In the genomic region with DNA sequence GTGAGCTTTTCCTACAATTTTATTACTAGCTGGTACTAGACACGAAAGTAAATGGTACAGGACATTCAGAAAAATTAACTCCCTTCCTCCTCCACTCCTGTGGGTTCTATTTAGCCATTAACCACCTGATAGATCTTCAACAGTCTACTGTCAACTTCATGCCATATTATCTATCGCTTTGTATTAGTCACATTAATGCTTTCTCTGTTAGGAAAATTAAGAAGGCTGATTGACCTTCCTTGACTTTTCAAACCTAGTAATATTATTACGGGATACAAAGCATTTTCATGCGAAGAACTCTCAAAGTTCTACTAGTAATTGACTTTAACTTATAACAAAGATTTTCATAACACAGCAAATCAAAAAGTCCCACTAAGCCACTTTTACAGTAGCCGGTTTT, we compare ENCODE assay signal across 8 cellular contexts. TPM values are rescaled to one million over a fixed set of nuclear protein-coding genes. Genes with fewer than 3 reads are reported as not detected.
DNase-seq lines count a peak whose midpoint lies in the region; ATAC-seq and TF ChIP-seq lines count a peak whose summit lies in the region.

No MANE protein-coding gene starts in this region.

- H3K4me3 ChIP-seq in iPS-11a (ENCODE audit: low read depth, low read length), result peak overlapping the region; percentile 94

- H3K36me3 Mint-ChIP-seq in HFFc6 (ENCODE audit: low read depth), result peaks cover 15% of the 10 kb centered on the region
- H3K36me3 Mint-ChIP-seq in activated CD4-positive, alpha-beta memory T cell treated with anti-CD3 and anti-CD28 coated beads, Interleukin-2, amount 10 ng/mL, durations not matched to agents 7 days and 5 days (ENCODE audit: low read depth), result peaks cover 21% of the 10 kb centered on the region
- H3K36me3 Mint-ChIP-seq in stimulated activated memory B cell treated with anti-CD40 and anti-IgM and Interleukin-4, amounts not matched to agents 10 μg/mL and 1 μg/mL and 100 μg/mL, for 72 hours, result peaks cover 7% of the 10 kb centered on the region

- no peaks in the 10 kb centered on the region for H3K9me3 Mint-ChIP-seq in HFFc6
- H3K9me3 Mint-ChIP-seq in activated CD4-positive, alpha-beta memory T cell treated with anti-CD3 and anti-CD28 coated beads, Interleukin-2, amount 10 ng/mL, durations not matched to agents 7 days and 5 days, result peaks cover 6% of the 10 kb centered on the region
- no peaks in the 10 kb centered on the region for H3K9me3 Mint-ChIP-seq in stimulated activated memory B cell treated with anti-CD40 and anti-IgM and Interleukin-4, amounts not matched to agents 10 μg/mL and 1 μg/mL and 100 μg/mL, for 72 hours

- ATAC-seq in stimulated activated memory B cell treated with anti-CD40 and anti-IgM and Interleukin-4, amounts not matched to agents 10 μg/mL and 1 μg/mL and 100 μg/mL, for 72 hours, result no peak
- no peak for ATAC-seq in HG03565 (IDR thresholded peaks at IDR 0.05; ENCODE audit: unreplicated experiment)
- no peak for ATAC-seq in HG02759 (IDR thresholded peaks at IDR 0.05; ENCODE audit: unreplicated experiment)

- peak overlapping the region; percentile 79 for H3K27ac Mint-ChIP-seq in HFFc6
- H3K27ac Mint-ChIP-seq in activated CD4-positive, alpha-beta memory T cell treated with anti-CD3 and anti-CD28 coated beads, Interleukin-2, amount 10 ng/mL, durations not matched to agents 7 days and 5 days, result no peak overlapping the region
- peak overlapping the region; percentile 96 for H3K27ac Mint-ChIP-seq in stimulated activated memory B cell treated with anti-CD40 and anti-IgM and Interleukin-4, amounts not matched to agents 10 μg/mL and 1 μg/mL and 100 μg/mL, for 72 hours

- DNase-seq in HFFc6, result no peak
- no peak for DNase-seq in activated CD4-positive, alpha-beta memory T cell treated with anti-CD3 and anti-CD28 coated beads, Interleukin-2, amount 10 ng/mL, durations not matched to agents 7 days and 5 days
- DNase-seq in SHP77 (lab: John Stamatoyannopoulos, UW), result no peak
- no peak for DNase-seq in stimulated activated CD4-positive, alpha-beta T cell treated with anti-CD3 and anti-CD28 coated beads, Interleukin-1b, Interleukin-23, amount 100 ng/mL, for 48 hours

- peaks cover 3% of the 10 kb centered on the region; the same call in 1 of the 2 replicates for H3K27me3 Mint-ChIP-seq in HFFc6 (ENCODE audit: insufficient read depth)
- no peaks in the 10 kb centered on the region for H3K27me3 Mint-ChIP-seq in activated CD4-positive, alpha-beta memory T cell treated with anti-CD3 and anti-CD28 coated beads, Interleukin-2, amount 10 ng/mL, durations not matched to agents 7 days and 5 days
- H3K27me3 Mint-ChIP-seq in stimulated activated memory B cell treated with anti-CD40 and anti-IgM and Interleukin-4, amounts not matched to agents 10 μg/mL and 1 μg/mL and 100 μg/mL, for 72 hours, result no peaks in the 10 kb centered on the region

- peaks cover 69% of the 10 kb centered on the region for H3K4me1 Mint-ChIP-seq in HFFc6 (ENCODE audit: low read depth)
- H3K4me1 Mint-ChIP-seq in activated CD4-positive, alpha-beta memory T cell treated with anti-CD3 and anti-CD28 coated beads, Interleukin-2, amount 10 ng/mL, durations not matched to agents 7 days and 5 days, result peaks cover 41% of the 10 kb centered on the region
- peaks cover 50% of the 10 kb centered on the region for H3K4me1 Mint-ChIP-seq in stimulated activated memory B cell treated with anti-CD40 and anti-IgM and Interleukin-4, amounts not matched to agents 10 μg/mL and 1 μg/mL and 100 μg/mL, for 72 hours

- peak overlapping the region; percentile 95 for H3K4me3 Mint-ChIP-seq in HFFc6
- peak overlapping the region; percentile 91 for H3K4me3 Mint-ChIP-seq in activated CD4-positive, alpha-beta memory T cell treated with anti-CD3 and anti-CD28 coated beads, Interleukin-2, amount 10 ng/mL, durations not matched to agents 7 days and 5 days
- peak overlapping the region; percentile 85 for H3K4me3 Mint-ChIP-seq in stimulated activated memory B cell treated with anti-CD40 and anti-IgM and Interleukin-4, amounts not matched to agents 10 μg/mL and 1 μg/mL and 100 μg/mL, for 72 hours

- TF ChIP-seq CTCF in HFFc6 (IDR thresholded peaks at IDR 0.05), result no peak

- POLR2A ChIA-PET in activated CD4-positive, alpha-beta memory T cell treated with anti-CD3 and anti-CD28 coated beads, Interleukin-2, amount 10 ng/mL, durations not matched to agents 7 days and 5 days (lab: Charles Lee), result interaction anchor here (1.1 to 2.1 kb wide), 4 partner anchors 9 to 1129 kb away, joined by 3 to 13 read pairs (median 4); partner anchors contain the start of genes ALG2, SEC61B and STX17

- CTCF ChIA-PET in activated CD4-positive, alpha-beta memory T cell treated with anti-CD3 and anti-CD28 coated beads, Interleukin-2, amount 10 ng/mL, durations not matched to agents 7 days and 5 days (lab: Charles Lee), result interaction anchor here (1.2 to 1.9 kb wide), 2 partner anchors 27 to 28 kb away, joined by 3 to 9 read pairs; no protein-coding TSS in a partner anchor

RNA-seq across cellular contexts. Expression of gene TEX10, which starts 1.2 kb away (rescaled TPM):
- 10 to 100 TPM; 25.7 to 29.5 (median 25.9) TPM for total RNA-seq in HFFc6 (2021; fragmentation: NEBNext Ultra II Directional; extraction: Animal tissue kit (Norgen Biotek cat#: 25700))
- 10 to 100 TPM; 14.8 to 16.5 TPM for total RNA-seq in activated CD4-positive, alpha-beta memory T cell treated with anti-CD3 and anti-CD28 coated beads, Interleukin-2, amount 10 ng/mL, durations not matched to agents 7 days and 5 days
